8 cellular contexts compared by ENCODE assay signal in genomic region chr1:120340838-120341751, GRCh38.
DNase-seq lines count a peak whose midpoint lies in the region; ATAC-seq and TF ChIP-seq lines count a peak whose summit lies in the region.
"Not testable (repeated sequence)": the region's sequence is repeated elsewhere in the genome, so short reads cannot be mapped to it uniquely, and the experiment has no call there.

No MANE protein-coding gene starts in this region.

- H3K4me3 Mint-ChIP-seq in CD4-positive, CD25-positive, alpha-beta regulatory T cell: peak overlapping the region; percentile 61 to 87 (median 85)
- H3K4me3 Mint-ChIP-seq in stimulated activated naive B cell treated with anti-CD40 and anti-IgM and Interleukin-4, amounts not matched to agents 10 μg/mL and 1 μg/mL and 100 μg/mL, for 72 hours: peak overlapping the region; percentile 80 to 87

- DNase-seq in CD4-positive, CD25-positive, alpha-beta regulatory T cell: peak in 2 of 3 donors; percentile 56 to 78
- DNase-seq in MM.1S; epithelial cell of prostate (ENCODE audit: low read depth, low spot score): not testable (repeated sequence)
- DNase-seq in activated CD4-positive, alpha-beta T cell treated with anti-CD3 and anti-CD28 coated beads for 4 hours: peak; percentile 53 to 62
- peak; percentile 59 for DNase-seq in activated naive CD4-positive, alpha-beta T cell treated with anti-CD3 and anti-CD28 coated beads, Interleukin-2, amount 50 U/mL, for 16 hours
- DNase-seq in left lung: peak; percentile 34 to 59
- DNase-seq in psoas muscle: peak; percentile 27 to 62
- peak; percentile 75 for DNase-seq in stimulated activated naive B cell treated with anti-CD40 and anti-IgM and Interleukin-4, amounts not matched to agents 10 μg/mL and 1 μg/mL and 100 μg/mL, for 72 hours

- H3K4me3 ChIP-seq in CD4-positive, CD25-positive, alpha-beta regulatory T cell (ENCODE audit: low read depth, low read length): peak overlapping the region; percentile 57
- H3K4me3 ChIP-seq in MM.1S (ENCODE audit: low read length) (peak overlapping the region; percentile 29; the same call in 1 of the 2 replicates), left lung (peak overlapping the region in 1 of 2 donors; percentile 40), psoas muscle (peak overlapping the region; percentile 64)

- H2AFZ ChIP-seq in MM.1S (ENCODE audit: low read length): not testable (repeated sequence)

- not testable (repeated sequence) for ATAC-seq in CD4-positive, CD25-positive, alpha-beta regulatory T cell (ENCODE audit: low read depth in 2 of 2); left lung; psoas muscle; stimulated activated naive B cell treated with anti-CD40 and anti-IgM and Interleukin-4, amounts not matched to agents 10 μg/mL and 1 μg/mL and 100 μg/mL, for 72 hours (replicated peaks)

- not testable (repeated sequence) for H3K4me2 ChIP-seq in MM.1S (ENCODE audit: low read depth, low read length)

- not testable (repeated sequence) for H3K9me2 ChIP-seq in MM.1S (replicated peaks; ENCODE audit: insufficient read depth, low read length)

- H3K27me3 Mint-ChIP-seq in CD4-positive, CD25-positive, alpha-beta regulatory T cell; stimulated activated naive B cell treated with anti-CD40 and anti-IgM and Interleukin-4, amounts not matched to agents 10 μg/mL and 1 μg/mL and 100 μg/mL, for 72 hours: not testable (repeated sequence)

- H3K9ac ChIP-seq in MM.1S (ENCODE audit: low read length): peak overlapping the region; percentile 16; the same call in 1 of the 2 replicates

- WGBS in psoas muscle, 3 donors: 0 to 2% (median 0%) methylated on average over 22 to 37 of the region's 78 CpGs

- not testable (repeated sequence) for H3K4me1 Mint-ChIP-seq in CD4-positive, CD25-positive, alpha-beta regulatory T cell; stimulated activated naive B cell treated with anti-CD40 and anti-IgM and Interleukin-4, amounts not matched to agents 10 μg/mL and 1 μg/mL and 100 μg/mL, for 72 hours

- H3K27me3 ChIP-seq in CD4-positive, CD25-positive, alpha-beta regulatory T cell (ENCODE audit: control insufficient read depth, insufficient read depth, low read length); MM.1S (replicated peaks; ENCODE audit: insufficient read depth, low read length); left lung; psoas muscle (ENCODE audit: insufficient read depth in 3 of 3, low read length in 2 of 3): not testable (repeated sequence)

- peak overlapping the region in 2 of 3 donors; percentile 55 to 72 for H3K27ac Mint-ChIP-seq in CD4-positive, CD25-positive, alpha-beta regulatory T cell
- peak overlapping the region; percentile 93 for H3K27ac Mint-ChIP-seq in stimulated activated naive B cell treated with anti-CD40 and anti-IgM and Interleukin-4, amounts not matched to agents 10 μg/mL and 1 μg/mL and 100 μg/mL, for 72 hours

- H3K9me3 Mint-ChIP-seq in CD4-positive, CD25-positive, alpha-beta regulatory T cell; stimulated activated naive B cell treated with anti-CD40 and anti-IgM and Interleukin-4, amounts not matched to agents 10 μg/mL and 1 μg/mL and 100 μg/mL, for 72 hours: not testable (repeated sequence)

- not testable (repeated sequence) for H3F3A ChIP-seq in MM.1S (ENCODE audit: insufficient read depth, low read length)

- not testable (repeated sequence) for H3K4me1 ChIP-seq in CD4-positive, CD25-positive, alpha-beta regulatory T cell (ENCODE audit: control insufficient read depth, insufficient read depth, low read length, poor library complexity, severe bottlenecking); MM.1S (ENCODE audit: low read length); left lung; psoas muscle

- H3K27ac ChIP-seq in CD4-positive, CD25-positive, alpha-beta regulatory T cell (ENCODE audit: insufficient read depth, low read length, poor library complexity, severe bottlenecking): peak overlapping the region; percentile 69
- peak overlapping the region; percentile 16; the same call in 1 of the 2 replicates for H3K27ac ChIP-seq in MM.1S (ENCODE audit: low read length)
- peak overlapping the region; percentile 62 for H3K27ac ChIP-seq in epithelial cell of prostate
- peak overlapping the region in 1 of 2 donors; percentile 78 for H3K27ac ChIP-seq in left lung
- peak overlapping the region; percentile 68 for H3K27ac ChIP-seq in psoas muscle

- TF ChIP-seq CTCF in MM.1S (IDR thresholded peaks at IDR 0.05; ENCODE audit: low read length); left lung (IDR thresholded peaks at IDR 0.05); psoas muscle (IDR thresholded peaks at IDR 0.05): not testable (repeated sequence)

- intact Hi-C loops in left lung (cut with DNase I); psoas muscle (cut with DNase I): not testable (repeated sequence)

- H3K36me3 ChIP-seq in CD4-positive, CD25-positive, alpha-beta regulatory T cell (ENCODE audit: control insufficient read depth, insufficient read depth, low read length); MM.1S (replicated peaks; ENCODE audit: insufficient read depth, low read length); left lung; psoas muscle (ENCODE audit: insufficient read depth in 1 of 2, low read depth in 1 of 2): not testable (repeated sequence)

- not testable (repeated sequence) for H3K36me3 Mint-ChIP-seq in CD4-positive, CD25-positive, alpha-beta regulatory T cell; stimulated activated naive B cell treated with anti-CD40 and anti-IgM and Interleukin-4, amounts not matched to agents 10 μg/mL and 1 μg/mL and 100 μg/mL, for 72 hours

- not testable (repeated sequence) for H4K20me1 ChIP-seq in MM.1S (ENCODE audit: insufficient read depth, low read length)

- not testable (repeated sequence) for H3K9me3 ChIP-seq in CD4-positive, CD25-positive, alpha-beta regulatory T cell (ENCODE audit: control insufficient read depth in 2 of 2, low read length in 2 of 2); MM.1S (replicated peaks; ENCODE audit: insufficient read depth, low read length); left lung; psoas muscle

- not testable (repeated sequence) for H3K79me2 ChIP-seq in MM.1S (ENCODE audit: low read length)
